Comparison of ENCODE assay signal across 9 cellular contexts in genomic region chr11:121723261-121723741, GRCh38.
DNase-seq lines count a peak whose midpoint lies in the region; ATAC-seq and TF ChIP-seq lines count a peak whose summit lies in the region.
"Had no signal": no experiment of that assay in that cellular context is flagged by ENCODE, and none has a peak within 500 bp of the region (broad histone marks: within the 10 kb centered on the region; RNA-seq: fewer than 3 reads in every experiment).

No MANE protein-coding gene starts in this region.

- no peaks in the 10 kb centered on the region for H3K9me3 Mint-ChIP-seq in osteocyte (ENCODE audit: unreplicated experiment)

- H3K4me3 Mint-ChIP-seq in osteocyte (ENCODE audit: unreplicated experiment) = peak overlapping the region; percentile 74

- peak overlapping the region; percentile 86 for H3K27ac ChIP-seq in SJCRH30
- H3K27ac ChIP-seq: VCaP had no signal

- H3K36me3 Mint-ChIP-seq in osteocyte (ENCODE audit: unreplicated experiment) = no peaks in the 10 kb centered on the region

- H3K9me3 ChIP-seq in SJCRH30 (replicated peaks) = no peaks in the 10 kb centered on the region

- H3K4me1 ChIP-seq in SJCRH30 = no peaks in the 10 kb centered on the region

- peak; percentile 32 for ATAC-seq in Right ventricle myocardium superior (ENCODE audit: poor library complexity)
- ATAC-seq in GM19397 (IDR thresholded peaks at IDR 0.05; ENCODE audit: unreplicated experiment) = no peak

- H3K27ac Mint-ChIP-seq in osteocyte (ENCODE audit: unreplicated experiment) = peak overlapping the region; percentile 72

- H3K27me3 Mint-ChIP-seq in osteocyte (ENCODE audit: unreplicated experiment) = no peaks in the 10 kb centered on the region

- H3K36me3 ChIP-seq in SJCRH30 = no peaks in the 10 kb centered on the region

- no peak for TF ChIP-seq CTCF in AG09309 (IDR thresholded peaks at IDR 0.05; ENCODE audit: control insufficient read depth, insufficient read depth, low read depth, low read length, missing control alignments)
- no peak for TF ChIP-seq CTCF in osteocyte (IDR thresholded peaks at IDR 0.05)

- H3K4me3 ChIP-seq in AG09309 (ENCODE audit: control insufficient read depth, low read depth, low read length) (peak overlapping the region; percentile 60), SJCRH30 (peak overlapping the region; percentile 56)

- DNase-seq in AG09309 (ENCODE audit: low read depth) = no peak
- peak in 1 of 2 experiments; percentile 20 for DNase-seq in SJCRH30
- peak; percentile 51 for DNase-seq in Right ventricle myocardium superior
- no peak for DNase-seq in osteocyte (ENCODE audit: extremely low spot score, unreplicated experiment)
- no peak for DNase-seq in GDM1 (lab: John Stamatoyannopoulos, UW)
- DNase-seq in NCI-H226 = no peak
- no peak for DNase-seq in cortex of kidney (lab: John Stamatoyannopoulos, UW)

- intact Hi-C loops in Right ventricle myocardium superior (cut with DNase I) = no loop called here

- H3K27me3 ChIP-seq in SJCRH30 = no peaks in the 10 kb centered on the region

- peaks cover 12% of the 10 kb centered on the region for H3K4me1 Mint-ChIP-seq in osteocyte (ENCODE audit: unreplicated experiment)
